In genomic region chr12:108859141-108859922, GRCh38 we compare ENCODE assay signal across 1 cellular context.
A peak's percentile ranks its signal among the peaks of the same experiment; 100 is the strongest.
TF ChIP-seq lines count a peak whose summit lies in the region.

No MANE protein-coding gene starts in this region.

TF ChIP-seq in HEK293, 187 proteins besides CTCF, POLR2A, EP300 and RAD21:
- TF ChIP-seq ZBTB17 (tag by site-specific recombination; IDR thresholded peaks at IDR 0.05) (0 out of 2 replicates have a peak, but pooled peaks have one; percentile 10), ZNF335 (tag by site-specific recombination; conservative IDR thresholded peaks at IDR 0.05) (peak; percentile 85), ZNF366 (tag by site-specific recombination; conservative IDR thresholded peaks at IDR 0.05) (peak; percentile 92)
